ENCODE assay signal across 1 cellular context in the genomic region with DNA sequence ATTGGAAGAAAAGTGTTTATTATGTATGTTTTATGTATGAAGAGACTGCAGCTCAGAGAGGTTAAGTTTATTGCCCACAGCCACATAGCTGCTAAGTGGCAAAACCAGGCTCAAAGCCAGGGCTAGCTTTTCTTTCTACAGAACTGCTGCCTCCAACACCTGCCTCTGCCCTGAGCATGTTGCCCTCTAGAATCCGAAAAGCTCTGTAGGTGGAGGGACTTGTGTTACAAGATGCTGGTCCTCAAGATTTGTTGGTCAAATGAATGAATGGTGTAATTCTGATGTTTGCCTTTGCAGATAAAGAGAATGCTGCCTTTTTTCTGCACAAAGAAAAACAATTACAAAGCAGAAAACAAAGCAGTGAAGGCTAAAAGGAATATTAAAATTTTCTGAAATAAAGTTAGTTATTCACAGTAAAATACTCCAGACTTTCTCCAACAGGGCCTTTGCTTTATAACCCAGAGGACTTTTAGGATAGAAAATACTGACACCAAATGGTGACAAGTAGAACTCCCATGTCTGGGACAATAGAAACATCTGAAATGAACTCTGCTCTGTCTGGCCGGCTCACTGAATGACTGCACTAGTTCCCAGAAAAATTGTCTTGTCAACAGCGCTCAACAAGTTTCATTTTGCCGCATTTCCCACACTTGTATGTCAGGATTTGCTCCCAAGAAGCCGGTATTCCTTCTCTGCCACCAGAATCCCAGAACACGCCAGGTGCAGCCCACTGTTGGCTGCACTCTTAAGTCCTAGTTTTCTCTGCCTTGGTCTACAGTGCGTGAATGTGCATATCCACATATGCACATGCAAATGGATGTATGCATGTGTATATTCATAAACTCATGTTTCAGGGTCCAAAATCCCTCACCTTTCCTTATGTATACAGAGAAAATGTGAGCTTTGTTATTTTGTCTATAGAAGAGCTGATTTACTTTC.
TF ChIP-seq lines count a peak whose summit lies in the region.

No MANE protein-coding gene starts in this region.

TF ChIP-seq in endothelial cell of umbilical vein, 7 proteins besides CTCF, POLR2A, EP300 and RAD21:
- TF ChIP-seq MYC (IDR thresholded peaks at IDR 0.05; ENCODE audit: low read depth, low read length), result no peak
- TF ChIP-seq JUN (IDR thresholded peaks at IDR 0.05; ENCODE audit: borderline replicate concordance, insufficient read depth, insufficient read length, low read depth), result no peak
